Comparison of ENCODE assay signal across 40 cellular contexts in the genomic region with DNA sequence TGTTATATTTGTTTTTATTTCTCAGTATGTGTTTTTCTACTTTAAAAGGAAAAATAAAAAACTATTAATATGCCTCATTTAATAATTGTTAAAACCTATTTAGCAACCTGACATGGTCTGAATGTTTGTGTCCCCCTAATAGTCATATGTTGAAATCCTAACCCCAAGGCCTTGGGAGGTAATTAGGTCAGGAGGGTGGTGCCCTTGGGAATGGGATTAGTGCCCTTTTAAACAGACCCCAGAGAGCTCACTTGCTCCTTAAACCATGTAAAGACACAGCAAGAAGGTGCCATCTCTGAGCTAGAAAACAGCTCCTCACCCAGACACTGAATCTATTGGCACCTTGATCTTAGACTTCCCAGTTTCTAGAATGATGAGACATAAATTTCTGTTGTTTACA.
"Had no signal": no experiment of that assay in that cellular context is flagged by ENCODE, and none has a peak within 500 bp of the region (broad histone marks: within the 10 kb centered on the region; RNA-seq: fewer than 3 reads in every experiment).

No MANE protein-coding gene starts in this region.

- FAIRE-seq: astrocyte, bronchial epithelial cell had no signal

- H3K27me3 Mint-ChIP-seq: activated naive CD4-positive, alpha-beta T cell treated with anti-CD3 and anti-CD28 coated beads, Interleukin-2, amount 10 ng/mL, durations not matched to agents 7 days and 5 days; activated naive CD4-positive, alpha-beta T cell treated with anti-CD3 and anti-CD28 coated beads, Interleukin-2, amount 50 U/mL, for 24 hours; activated naive CD8-positive, alpha-beta T cell; activated naive CD8-positive, alpha-beta T cell treated with anti-CD3 and anti-CD28 coated beads for 36 hours; activated naive CD8-positive, alpha-beta T cell treated with anti-CD3 and anti-CD28 coated beads, Interleukin-2, amount 10 ng/mL, durations not matched to agents 7 days and 5 days; activated naive CD8-positive, alpha-beta T cell treated with anti-CD3 and anti-CD28 coated beads, Interleukin-2, amount 50 U/mL, for 24 hours; activated T-cell treated with anti-CD3 and anti-CD28 coated beads, Interleukin-2, amount 50 U/mL, for 24 hours; activated T-helper 17 cell treated with anti-CD3 and anti-CD28 coated beads, Interleukin-2, amount 50 U/mL, for 72 hours; central memory CD8-positive, alpha-beta T cell had no signal

- H3K36me3 ChIP-seq: adrenal gland, ascending aorta, brain microvascular endothelial cell, breast epithelium, cardiac muscle cell had no signal

- H3K9me3 ChIP-seq: adrenal gland, ascending aorta, body of pancreas, breast epithelium had no signal

- ATAC-seq: activated naive CD4-positive, alpha-beta T cell treated with anti-CD3 and anti-CD28 coated beads, Interleukin-2, amount 50 U/mL, for 72 hours; activated naive CD8-positive, alpha-beta T cell treated with anti-CD3 and anti-CD28 coated beads, Interleukin-2, amount 50 U/mL, for 24 hours; activated T-cell treated with anti-CD3 and anti-CD28 coated beads, Interleukin-2, amount 50 U/mL, for 4 hours; activated T-cell treated with anti-CD3 and anti-CD28 coated beads, Interleukin-2, amount 50 U/mL, for 72 hours; activated T-helper 17 cell treated with anti-CD3 and anti-CD28 coated beads, Interleukin-2, amount 50 U/mL, for 72 hours; body of pancreas had no signal

- H3K9me3 Mint-ChIP-seq: activated naive CD4-positive, alpha-beta T cell treated with anti-CD3 and anti-CD28 coated beads, Interleukin-2, amount 10 ng/mL, durations not matched to agents 7 days and 5 days; activated T-cell treated with anti-CD3 and anti-CD28 coated beads, Interleukin-2, amount 50 U/mL, for 4 hours had no signal

- H3K4me1 Mint-ChIP-seq: activated naive CD4-positive, alpha-beta T cell treated with anti-CD3 and anti-CD28 coated beads, Interleukin-2, amount 10 ng/mL, durations not matched to agents 7 days and 5 days; activated naive CD4-positive, alpha-beta T cell treated with anti-CD3 and anti-CD28 coated beads, Interleukin-2, amount 50 U/mL, for 24 hours; activated naive CD8-positive, alpha-beta T cell treated with anti-CD3 and anti-CD28 coated beads for 36 hours; activated naive CD8-positive, alpha-beta T cell treated with anti-CD3 and anti-CD28 coated beads, Interleukin-2, amount 10 ng/mL, durations not matched to agents 7 days and 5 days; activated naive CD8-positive, alpha-beta T cell treated with anti-CD3 and anti-CD28 coated beads, Interleukin-2, amount 50 U/mL, for 24 hours; activated T-helper 17 cell treated with anti-CD3 and anti-CD28 coated beads, Interleukin-2, amount 50 U/mL, for 72 hours; central memory CD8-positive, alpha-beta T cell had no signal

- H3K27ac Mint-ChIP-seq: activated naive CD4-positive, alpha-beta T cell treated with anti-CD3 and anti-CD28 coated beads for 36 hours; activated naive CD4-positive, alpha-beta T cell treated with anti-CD3 and anti-CD28 coated beads, Interleukin-2, amount 10 ng/mL, durations not matched to agents 7 days and 5 days; activated naive CD4-positive, alpha-beta T cell treated with anti-CD3 and anti-CD28 coated beads, Interleukin-2, amount 50 U/mL, for 24 hours; activated naive CD4-positive, alpha-beta T cell treated with anti-CD3 and anti-CD28 coated beads, Interleukin-2, amount 50 U/mL, for 72 hours; activated naive CD8-positive, alpha-beta T cell; activated naive CD8-positive, alpha-beta T cell treated with anti-CD3 and anti-CD28 coated beads for 36 hours; activated naive CD8-positive, alpha-beta T cell treated with anti-CD3 and anti-CD28 coated beads, Interleukin-2, amount 10 ng/mL, durations not matched to agents 7 days and 5 days; activated naive CD8-positive, alpha-beta T cell treated with anti-CD3 and anti-CD28 coated beads, Interleukin-2, amount 50 U/mL, for 24 hours; activated T-cell treated with anti-CD3 and anti-CD28 coated beads, Interleukin-2, amount 50 U/mL, for 24 hours; activated T-cell treated with anti-CD3 and anti-CD28 coated beads, Interleukin-2, amount 50 U/mL, for 72 hours; activated T-helper 1 cell treated with anti-CD3 and anti-CD28 coated beads, Interleukin-12 subunit alpha, Interleukin-12 subunit beta, Interleukin-2, Interleukin-4 antibody, amounts not matched to agents 30 ng/mL and 10 ng/mL and 1 ng/mL, durations not matched to agents 14 hours and 24 hours and 36 hours; activated T-helper 17 cell treated with anti-CD3 and anti-CD28 coated beads, Interleukin-2, amount 50 U/mL, for 72 hours; activated T-helper 2 cell treated with anti-CD3 and anti-CD28 coated beads, Interferon-gamma antibody, Interleukin-2, Interleukin-4, amounts not matched to agents 10 μg/mL and 5 μg/mL and 100 μg/mL, durations not matched to agents 14 hours and 24 hours and 36 hours; brain had no signal

- H3K27ac ChIP-seq: adrenal gland, ascending aorta, body of pancreas, brain microvascular endothelial cell, breast epithelium, cardiac muscle cell had no signal

- H3K4me3 ChIP-seq: adrenal gland, ascending aorta, body of pancreas, breast epithelium, cardiac muscle cell had no signal

- H3K4me3 Mint-ChIP-seq: activated naive CD4-positive, alpha-beta T cell treated with anti-CD3 and anti-CD28 coated beads for 36 hours; activated naive CD4-positive, alpha-beta T cell treated with anti-CD3 and anti-CD28 coated beads, Interleukin-2, amount 10 ng/mL, durations not matched to agents 7 days and 5 days; activated naive CD4-positive, alpha-beta T cell treated with anti-CD3 and anti-CD28 coated beads, Interleukin-2, amount 50 U/mL, for 24 hours; activated naive CD8-positive, alpha-beta T cell; activated naive CD8-positive, alpha-beta T cell treated with anti-CD3 and anti-CD28 coated beads for 36 hours; activated naive CD8-positive, alpha-beta T cell treated with anti-CD3 and anti-CD28 coated beads, Interleukin-2, amount 10 ng/mL, durations not matched to agents 7 days and 5 days; activated naive CD8-positive, alpha-beta T cell treated with anti-CD3 and anti-CD28 coated beads, Interleukin-2, amount 50 U/mL, for 24 hours; activated T-cell treated with anti-CD3 and anti-CD28 coated beads, Interleukin-2, amount 50 U/mL, for 24 hours; activated T-cell treated with anti-CD3 and anti-CD28 coated beads, Interleukin-2, amount 50 U/mL, for 4 hours; activated T-cell treated with anti-CD3 and anti-CD28 coated beads, Interleukin-2, amount 50 U/mL, for 72 hours; activated T-helper 1 cell treated with anti-CD3 and anti-CD28 coated beads, Interleukin-12 subunit alpha, Interleukin-12 subunit beta, Interleukin-2, Interleukin-4 antibody, amounts not matched to agents 30 ng/mL and 10 ng/mL and 1 ng/mL, durations not matched to agents 14 hours and 24 hours and 36 hours; activated T-helper 17 cell treated with anti-CD3 and anti-CD28 coated beads, Interleukin-2, amount 50 U/mL, for 72 hours; brain; central memory CD8-positive, alpha-beta T cell had no signal

- DNase-seq: activated effector memory CD4-positive, alpha-beta T cell treated with anti-CD3 and anti-CD28 coated beads, Interleukin-2, amount 50 U/mL, for 16 hours; activated effector memory CD4-positive, alpha-beta T cell treated with Interleukin-2 at 50 U/mL for 16 hours; activated gamma-delta T cell; activated gamma-delta T cell treated with Interleukin-2 at 50 U/mL for 16 hours; activated naive CD4-positive, alpha-beta T cell; activated naive CD4-positive, alpha-beta T cell treated with anti-CD3 and anti-CD28 coated beads for 36 hours; activated naive CD4-positive, alpha-beta T cell treated with anti-CD3 and anti-CD28 coated beads, Interleukin-2, amount 10 ng/mL, durations not matched to agents 7 days and 5 days; activated naive CD4-positive, alpha-beta T cell treated with anti-CD3 and anti-CD28 coated beads, Interleukin-2, amount 50 U/mL, for 16 hours; activated naive CD4-positive, alpha-beta T cell treated with Interleukin-2 at 50 U/mL for 16 hours; activated naive CD8-positive, alpha-beta T cell treated with anti-CD3 and anti-CD28 coated beads for 36 hours; activated naive CD8-positive, alpha-beta T cell treated with anti-CD3 and anti-CD28 coated beads, Interleukin-2, amount 10 ng/mL, durations not matched to agents 7 days and 5 days; activated naive CD8-positive, alpha-beta T cell treated with anti-CD3 and anti-CD28 coated beads, Interleukin-2, amount 50 U/mL, for 24 hours; activated T-cell treated with anti-CD3 and anti-CD28 coated beads, Interleukin-2, amount 50 U/mL, for 1 hour; activated T-cell treated with anti-CD3 and anti-CD28 coated beads, Interleukin-2, amount 50 U/mL, for 24 hours; activated T-cell treated with anti-CD3 and anti-CD28 coated beads, Interleukin-2, amount 50 U/mL, for 4 hours; activated T-cell treated with anti-CD3 and anti-CD28 coated beads, Interleukin-2, amount 50 U/mL, for 48 hours; activated T-cell treated with anti-CD3 and anti-CD28 coated beads, Interleukin-2, amount 50 U/mL, for 72 hours; adrenal gland; amniotic stem cell; amygdala; anterior cingulate cortex; aorta; body of pancreas; brain microvascular endothelial cell; caudate nucleus; central memory CD4-positive, alpha-beta T cell; cerebellar nuclear complex had no signal

- H3K4me1 ChIP-seq: adrenal gland, ascending aorta, breast epithelium had no signal

- H3K27me3 ChIP-seq: adrenal gland, ascending aorta, body of pancreas, brain microvascular endothelial cell, breast epithelium, cardiac muscle cell had no signal

- H3K36me3 Mint-ChIP-seq: activated naive CD4-positive, alpha-beta T cell treated with anti-CD3 and anti-CD28 coated beads, Interleukin-2, amount 10 ng/mL, durations not matched to agents 7 days and 5 days; activated naive CD4-positive, alpha-beta T cell treated with anti-CD3 and anti-CD28 coated beads, Interleukin-2, amount 50 U/mL, for 24 hours; activated naive CD8-positive, alpha-beta T cell; activated naive CD8-positive, alpha-beta T cell treated with anti-CD3 and anti-CD28 coated beads for 36 hours; activated naive CD8-positive, alpha-beta T cell treated with anti-CD3 and anti-CD28 coated beads, Interleukin-2, amount 10 ng/mL, durations not matched to agents 7 days and 5 days; brain had no signal
